Comparison of ENCODE assay signal across 15 cellular contexts in the genomic region with DNA sequence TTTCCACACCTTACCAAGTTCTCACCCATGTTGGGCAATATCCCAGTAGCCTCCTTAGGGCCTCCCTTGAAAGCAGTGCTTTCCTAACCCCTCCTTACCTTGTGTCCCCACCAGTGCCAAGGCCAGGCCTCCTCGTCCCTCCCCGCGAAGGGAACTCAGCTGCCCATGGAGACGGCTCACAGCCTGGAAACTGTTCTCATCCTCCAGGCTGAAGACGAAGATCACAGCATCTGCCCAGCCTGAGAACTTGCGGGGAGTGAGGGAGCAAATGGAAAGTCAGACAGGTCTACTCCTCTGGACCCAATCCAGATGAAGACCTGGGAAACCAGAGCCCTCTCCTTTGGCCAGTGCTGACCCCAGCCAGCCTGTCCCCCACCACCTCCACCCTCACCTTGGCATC. TPM values are rescaled to one million over a fixed set of nuclear protein-coding genes. Genes with fewer than 3 reads are reported as not detected.
"Had no signal": no experiment of that assay in that cellular context is flagged by ENCODE, and none has a peak within 500 bp of the region (broad histone marks: within the 10 kb centered on the region; RNA-seq: fewer than 3 reads in every experiment).

No MANE protein-coding gene starts in this region.

- ATAC-seq: left colon; naive thymus-derived CD8-positive, alpha-beta T cell; right cardiac atrium had no signal

- DNase-seq: colonic mucosa; dermis blood vessel endothelial cell; erythroblast; head of caudate nucleus; left colon; mesendoderm; naive thymus-derived CD8-positive, alpha-beta T cell; nucleus accumbens; ovary; right cardiac atrium; small intestine; stimulated activated CD4-positive, alpha-beta T cell treated with anti-CD3 and anti-CD28 coated beads, Interleukin-12 subunit alpha, Interleukin-12 subunit beta, amount 100 ng/mL, for 4 hours; stimulated activated naive CD4-positive, alpha-beta T cell treated with Interleukin-2 at 50 U/mL for 16 hours had no signal

- H3K9me3 Mint-ChIP-seq: naive thymus-derived CD8-positive, alpha-beta T cell had no signal

- H3K27ac Mint-ChIP-seq: progenitor cell of endocrine pancreas had no signal

- H3K27me3 Mint-ChIP-seq: naive thymus-derived CD8-positive, alpha-beta T cell had no signal

RNA-seq across cellular contexts. Expression of gene AGAP2, which starts 4.6 kb away (rescaled TPM):
- total RNA-seq: kidney epithelial cell had no signal
